Comparison of ENCODE assay signal across 12 cellular contexts in the genomic region with DNA sequence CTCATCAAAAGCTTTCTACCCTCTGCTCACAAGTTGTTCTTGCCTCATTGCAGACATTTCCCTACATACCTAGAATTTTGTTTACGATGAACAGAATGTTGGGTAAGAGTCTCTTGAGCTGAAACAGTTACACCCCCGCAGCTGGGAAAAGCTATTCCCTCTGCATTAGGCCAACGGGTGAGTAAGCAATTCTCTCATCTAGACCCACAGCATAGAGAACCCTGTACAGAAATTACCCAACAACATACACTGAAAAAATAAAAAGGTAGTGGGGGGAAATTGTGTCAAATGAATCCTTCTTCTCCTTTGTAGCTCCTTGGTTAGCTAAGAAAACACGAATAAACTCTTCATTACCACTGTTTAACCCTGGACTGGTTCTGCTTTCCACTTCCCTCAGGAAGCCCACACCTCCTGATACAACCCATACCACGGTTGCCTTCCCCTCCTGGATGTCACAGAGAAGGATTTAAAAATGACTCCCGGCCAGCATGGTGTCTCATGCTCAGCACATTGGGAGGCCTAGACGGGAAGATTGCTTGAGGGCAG.
DNase-seq lines count a peak whose midpoint lies in the region; ATAC-seq and TF ChIP-seq lines count a peak whose summit lies in the region.
"Had no signal": no experiment of that assay in that cellular context is flagged by ENCODE, and none has a peak within 500 bp of the region (broad histone marks: within the 10 kb centered on the region; RNA-seq: fewer than 3 reads in every experiment).

No MANE protein-coding gene starts in this region.

- H3K79me2 ChIP-seq in Karpas-422 (ENCODE audit: low read length), result no peaks in the 10 kb centered on the region

- H2AFZ ChIP-seq in Karpas-422 (ENCODE audit: low read length), result no peak overlapping the region

- H3K27ac ChIP-seq in RWPE2 (ENCODE audit: poor library complexity, severe bottlenecking), result no peak overlapping the region
- H3K27ac ChIP-seq in Karpas-422 (ENCODE audit: low read length), result no peak overlapping the region

- no peaks in the 10 kb centered on the region for H3K36me3 Mint-ChIP-seq in activated CD8-positive, alpha-beta T cell treated with anti-CD3 and anti-CD28 coated beads, Interleukin-2, amount 10 ng/mL, durations not matched to agents 7 days and 5 days (ENCODE audit: low read depth)

- H3K9me2 ChIP-seq in Karpas-422 (replicated peaks; ENCODE audit: insufficient read depth, low read length), result no peaks in the 10 kb centered on the region

- CTCF ChIA-PET in activated CD8-positive, alpha-beta T cell treated with anti-CD3 and anti-CD28 coated beads, Interleukin-2, amount 10 ng/mL, durations not matched to agents 7 days and 5 days (lab: Charles Lee), result interaction anchor here (0.8 to 1.4 kb wide), 4 partner anchors 8 to 398 kb away, joined by 3 to 4 read pairs (median 4); no protein-coding TSS in a partner anchor

- no peak overlapping the region for H3K27ac Mint-ChIP-seq in activated CD8-positive, alpha-beta T cell treated with anti-CD3 and anti-CD28 coated beads, Interleukin-2, amount 10 ng/mL, durations not matched to agents 7 days and 5 days

- DNase-seq in GM04504 (ENCODE audit: low read depth) (peak; percentile 69), RWPE2 (ENCODE audit: low spot score) (no peak), fibroblast of pulmonary artery (ENCODE audit: low read depth) (peak; percentile 98), retinal pigment epithelial cell (ENCODE audit: low read depth) (peak; percentile 29), Karpas-422 (no peak)
- DNase-seq in activated CD8-positive, alpha-beta T cell treated with anti-CD3 and anti-CD28 coated beads, Interleukin-2, amount 10 ng/mL, durations not matched to agents 7 days and 5 days, result no peak
- DNase-seq: activated CD8-positive, alpha-beta memory T cell treated with anti-CD3 and anti-CD28 coated beads, Interleukin-2, amount 50 U/mL, for 48 hours; cortex of kidney; SHP77; stimulated activated naive CD8-positive, alpha-beta T cell treated with anti-CD3 and anti-CD28 coated beads, Interleukin-15, Interleukin-2, amounts not matched to agents 100 U/mL and 50 U/mL, for 24 hours had no signal

- H3K4me1 Mint-ChIP-seq in activated CD8-positive, alpha-beta T cell treated with anti-CD3 and anti-CD28 coated beads, Interleukin-2, amount 10 ng/mL, durations not matched to agents 7 days and 5 days (ENCODE audit: low read depth), result peaks cover 14% of the 10 kb centered on the region

- H4K20me1 ChIP-seq in Karpas-422 (ENCODE audit: insufficient read depth, low read depth, low read length), result no peaks in the 10 kb centered on the region

- no peak overlapping the region for H3K4me3 ChIP-seq in RWPE2 (ENCODE audit: severe bottlenecking)
- no peak overlapping the region for H3K4me3 ChIP-seq in fibroblast of pulmonary artery (replicated peaks; ENCODE audit: low read depth, low read length)
- H3K4me3 ChIP-seq in retinal pigment epithelial cell (ENCODE audit: low read length), result no peak overlapping the region
- no peak overlapping the region for H3K4me3 ChIP-seq in Karpas-422 (ENCODE audit: low read length)

- H3K36me3 ChIP-seq in RWPE2 (ENCODE audit: low read depth) (no peaks in the 10 kb centered on the region), Karpas-422 (ENCODE audit: insufficient read depth, low read length) (no peaks in the 10 kb centered on the region)

- H3K9me3 ChIP-seq in RWPE2 (ENCODE audit: severe bottlenecking) (no peaks in the 10 kb centered on the region), Karpas-422 (ENCODE audit: low read length) (no peaks in the 10 kb centered on the region)

- H3K9ac ChIP-seq in Karpas-422 (ENCODE audit: low read length), result no peak overlapping the region

- H3K27me3 ChIP-seq in RWPE2 (ENCODE audit: insufficient read depth, poor library complexity, severe bottlenecking) (no peaks in the 10 kb centered on the region), Karpas-422 (ENCODE audit: low read length) (no peaks in the 10 kb centered on the region)

- no peaks in the 10 kb centered on the region for H3K9me3 Mint-ChIP-seq in activated CD8-positive, alpha-beta T cell treated with anti-CD3 and anti-CD28 coated beads, Interleukin-2, amount 10 ng/mL, durations not matched to agents 7 days and 5 days (ENCODE audit: insufficient read depth)

- ATAC-seq in RWPE2 (ENCODE audit: low read depth), result peak; percentile 76
- ATAC-seq in HG02870 (IDR thresholded peaks at IDR 0.05; ENCODE audit: unreplicated experiment), result no peak
- no peak for ATAC-seq in activated CD8-positive, alpha-beta T cell treated with anti-CD3 and anti-CD28 coated beads, Interleukin-2, amount 10 ng/mL, durations not matched to agents 7 days and 5 days
- no peak for ATAC-seq in HG03045 (IDR thresholded peaks at IDR 0.05; ENCODE audit: unreplicated experiment)
- ATAC-seq: stimulated activated naive CD8-positive, alpha-beta T cell treated with anti-CD3 and anti-CD28 coated beads, Interleukin-15, Interleukin-2, amounts not matched to agents 100 U/mL and 50 U/mL, for 24 hours had no signal

- H3K4me1 ChIP-seq in RWPE2 (ENCODE audit: insufficient read depth, poor library complexity, severe bottlenecking) (no peaks in the 10 kb centered on the region), Karpas-422 (ENCODE audit: low read length) (no peaks in the 10 kb centered on the region)

- H3K4me2 ChIP-seq in Karpas-422 (ENCODE audit: low read depth, low read length, poor library complexity, severe bottlenecking), result no peak overlapping the region

- no peak overlapping the region for H3K4me3 Mint-ChIP-seq in activated CD8-positive, alpha-beta T cell treated with anti-CD3 and anti-CD28 coated beads, Interleukin-2, amount 10 ng/mL, durations not matched to agents 7 days and 5 days

- no peaks in the 10 kb centered on the region for H3K27me3 Mint-ChIP-seq in activated CD8-positive, alpha-beta T cell treated with anti-CD3 and anti-CD28 coated beads, Interleukin-2, amount 10 ng/mL, durations not matched to agents 7 days and 5 days (ENCODE audit: low read depth)

- POLR2A ChIA-PET in activated CD8-positive, alpha-beta T cell treated with anti-CD3 and anti-CD28 coated beads, Interleukin-2, amount 10 ng/mL, durations not matched to agents 7 days and 5 days (lab: Charles Lee), result interaction anchor here (0.5 kb wide), 1 partner anchor 398 kb away, joined by 3 read pairs; no protein-coding TSS in a partner anchor

- TF ChIP-seq CTCF in RWPE2 (IDR thresholded peaks at IDR 0.05; ENCODE audit: poor library complexity, severe bottlenecking) (no peak), fibroblast of pulmonary artery (IDR thresholded peaks at IDR 0.05; ENCODE audit: low read length, missing control alignments) (no peak), retinal pigment epithelial cell (conservative IDR thresholded peaks at IDR 0.05; ENCODE audit: low read depth, low read length) (no peak)

Comparison
In these comparisons a context has a peak if more than half of its experiments do, and no peak if none do; other contexts are left out.
1. DNase-seq: peak in GM04504 (single experiment), fibroblast of pulmonary artery (single experiment) and retinal pigment epithelial cell (single experiment); none in RWPE2 (single experiment), Karpas-422 (single experiment) and activated CD8-positive, alpha-beta T cell treated with anti-CD3 and anti-CD28 coated beads, Interleukin-2, amount 10 ng/mL, durations not matched to agents 7 days and 5 days (single experiment).